ENCODE assay signal across 1 cellular context in the genomic region with DNA sequence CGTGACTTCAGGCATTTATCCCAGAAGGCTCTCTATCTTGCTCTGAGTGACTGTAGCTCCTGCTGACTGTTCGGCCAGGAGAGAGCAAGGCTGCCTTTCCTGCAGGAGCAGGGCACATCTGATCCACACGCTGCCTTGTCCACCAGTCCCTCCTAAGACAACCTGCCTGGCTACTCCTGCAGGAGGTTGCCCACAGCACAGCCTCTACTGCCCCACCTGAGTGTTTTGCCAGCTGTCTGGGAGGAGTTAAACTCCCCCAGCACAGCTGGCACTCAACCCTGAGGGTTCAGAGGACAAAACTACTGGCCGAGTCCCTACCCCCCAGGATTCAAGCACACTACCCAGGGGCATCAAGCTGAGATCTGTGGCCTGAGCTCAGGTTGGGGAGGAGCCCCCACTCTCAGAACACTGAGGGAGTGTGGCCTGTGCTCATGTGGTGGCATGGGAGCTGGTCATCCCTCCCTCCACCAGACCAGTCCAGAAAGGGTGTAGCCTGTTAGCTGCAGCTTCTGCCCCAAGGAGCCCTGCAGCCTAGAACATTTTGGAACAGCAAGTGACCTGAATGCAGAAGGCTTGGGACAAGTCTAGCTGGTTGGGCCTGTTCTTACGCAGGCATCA.
A peak's percentile ranks its signal among the peaks of the same experiment; 100 is the strongest.
TF ChIP-seq lines count a peak whose summit lies in the region.

No MANE protein-coding gene starts in this region.

TF ChIP-seq in HEK293, 187 proteins besides CTCF, POLR2A, EP300 and RAD21 (continued from another document):
- TF ChIP-seq, protein P1, sequence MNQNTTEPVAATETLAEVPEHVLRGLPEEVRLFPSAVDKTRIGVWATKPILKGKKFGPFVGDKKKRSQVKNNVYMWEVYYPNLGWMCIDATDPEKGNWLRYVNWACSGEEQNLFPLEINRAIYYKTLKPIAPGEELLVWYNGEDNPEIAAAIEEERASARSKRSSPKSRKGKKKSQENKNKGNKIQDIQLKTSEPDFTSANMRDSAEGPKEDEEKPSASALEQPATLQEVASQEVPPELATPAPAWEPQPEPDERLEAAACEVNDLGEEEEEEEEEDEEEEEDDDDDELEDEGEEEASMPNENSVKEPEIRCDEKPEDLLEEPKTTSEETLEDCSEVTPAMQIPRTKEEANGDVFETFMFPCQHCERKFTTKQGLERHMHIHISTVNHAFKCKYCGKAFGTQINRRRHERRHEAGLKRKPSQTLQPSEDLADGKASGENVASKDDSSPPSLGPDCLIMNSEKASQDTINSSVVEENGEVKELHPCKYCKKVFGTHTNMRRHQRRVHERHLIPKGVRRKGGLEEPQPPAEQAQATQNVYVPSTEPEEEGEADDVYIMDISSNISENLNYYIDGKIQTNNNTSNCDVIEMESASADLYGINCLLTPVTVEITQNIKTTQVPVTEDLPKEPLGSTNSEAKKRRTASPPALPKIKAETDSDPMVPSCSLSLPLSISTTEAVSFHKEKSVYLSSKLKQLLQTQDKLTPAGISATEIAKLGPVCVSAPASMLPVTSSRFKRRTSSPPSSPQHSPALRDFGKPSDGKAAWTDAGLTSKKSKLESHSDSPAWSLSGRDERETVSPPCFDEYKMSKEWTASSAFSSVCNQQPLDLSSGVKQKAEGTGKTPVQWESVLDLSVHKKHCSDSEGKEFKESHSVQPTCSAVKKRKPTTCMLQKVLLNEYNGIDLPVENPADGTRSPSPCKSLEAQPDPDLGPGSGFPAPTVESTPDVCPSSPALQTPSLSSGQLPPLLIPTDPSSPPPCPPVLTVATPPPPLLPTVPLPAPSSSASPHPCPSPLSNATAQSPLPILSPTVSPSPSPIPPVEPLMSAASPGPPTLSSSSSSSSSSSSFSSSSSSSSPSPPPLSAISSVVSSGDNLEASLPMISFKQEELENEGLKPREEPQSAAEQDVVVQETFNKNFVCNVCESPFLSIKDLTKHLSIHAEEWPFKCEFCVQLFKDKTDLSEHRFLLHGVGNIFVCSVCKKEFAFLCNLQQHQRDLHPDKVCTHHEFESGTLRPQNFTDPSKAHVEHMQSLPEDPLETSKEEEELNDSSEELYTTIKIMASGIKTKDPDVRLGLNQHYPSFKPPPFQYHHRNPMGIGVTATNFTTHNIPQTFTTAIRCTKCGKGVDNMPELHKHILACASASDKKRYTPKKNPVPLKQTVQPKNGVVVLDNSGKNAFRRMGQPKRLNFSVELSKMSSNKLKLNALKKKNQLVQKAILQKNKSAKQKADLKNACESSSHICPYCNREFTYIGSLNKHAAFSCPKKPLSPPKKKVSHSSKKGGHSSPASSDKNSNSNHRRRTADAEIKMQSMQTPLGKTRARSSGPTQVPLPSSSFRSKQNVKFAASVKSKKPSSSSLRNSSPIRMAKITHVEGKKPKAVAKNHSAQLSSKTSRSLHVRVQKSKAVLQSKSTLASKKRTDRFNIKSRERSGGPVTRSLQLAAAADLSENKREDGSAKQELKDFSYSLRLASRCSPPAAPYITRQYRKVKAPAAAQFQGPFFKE (tag by site-specific recombination; IDR thresholded peaks at IDR 0.05; ENCODE audit: borderline replicate concordance), result no peak
- TF ChIP-seq ZNF132 (tag by site-specific recombination; IDR thresholded peaks at IDR 0.05; ENCODE audit: borderline replicate concordance) (no peak), ZNF211 (tag by site-specific recombination; IDR thresholded peaks at IDR 0.05; ENCODE audit: low read depth) (no peak), ZIC2 (tag by site-specific recombination; IDR thresholded peaks at IDR 0.05) (peak; percentile 88), ZNF677 (tag by site-specific recombination; IDR thresholded peaks at IDR 0.05) (no peak), ZNF776 (tag by site-specific recombination; IDR thresholded peaks at IDR 0.05; ENCODE audit: borderline replicate concordance) (no peak), HOXA7 (CRISPR knock-in tag; IDR thresholded peaks at IDR 0.05; ENCODE audit: borderline replicate concordance) (no peak), ZNF2 (tag by site-specific recombination; IDR thresholded peaks at IDR 0.05) (no peak), TRIM28 (IDR thresholded peaks at IDR 0.05; ENCODE audit: borderline replicate concordance, low read length) (peak; percentile 50; the same call in 1 of the 2 replicates), ZNF76 (tag by site-specific recombination; IDR thresholded peaks at IDR 0.05; ENCODE audit: borderline replicate concordance, low read depth) (no peak), ZNF837 (tag by site-specific recombination; IDR thresholded peaks at IDR 0.05) (no peak), WT1 (tag by site-specific recombination; IDR thresholded peaks at IDR 0.05) (no peak)
- TF ChIP-seq, protein P2, sequence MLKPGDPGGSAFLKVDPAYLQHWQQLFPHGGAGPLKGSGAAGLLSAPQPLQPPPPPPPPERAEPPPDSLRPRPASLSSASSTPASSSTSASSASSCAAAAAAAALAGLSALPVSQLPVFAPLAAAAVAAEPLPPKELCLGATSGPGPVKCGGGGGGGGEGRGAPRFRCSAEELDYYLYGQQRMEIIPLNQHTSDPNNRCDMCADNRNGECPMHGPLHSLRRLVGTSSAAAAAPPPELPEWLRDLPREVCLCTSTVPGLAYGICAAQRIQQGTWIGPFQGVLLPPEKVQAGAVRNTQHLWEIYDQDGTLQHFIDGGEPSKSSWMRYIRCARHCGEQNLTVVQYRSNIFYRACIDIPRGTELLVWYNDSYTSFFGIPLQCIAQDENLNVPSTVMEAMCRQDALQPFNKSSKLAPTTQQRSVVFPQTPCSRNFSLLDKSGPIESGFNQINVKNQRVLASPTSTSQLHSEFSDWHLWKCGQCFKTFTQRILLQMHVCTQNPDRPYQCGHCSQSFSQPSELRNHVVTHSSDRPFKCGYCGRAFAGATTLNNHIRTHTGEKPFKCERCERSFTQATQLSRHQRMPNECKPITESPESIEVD (tag by site-specific recombination; IDR thresholded peaks at IDR 0.05), result no peak
- TF ChIP-seq, protein P3, sequence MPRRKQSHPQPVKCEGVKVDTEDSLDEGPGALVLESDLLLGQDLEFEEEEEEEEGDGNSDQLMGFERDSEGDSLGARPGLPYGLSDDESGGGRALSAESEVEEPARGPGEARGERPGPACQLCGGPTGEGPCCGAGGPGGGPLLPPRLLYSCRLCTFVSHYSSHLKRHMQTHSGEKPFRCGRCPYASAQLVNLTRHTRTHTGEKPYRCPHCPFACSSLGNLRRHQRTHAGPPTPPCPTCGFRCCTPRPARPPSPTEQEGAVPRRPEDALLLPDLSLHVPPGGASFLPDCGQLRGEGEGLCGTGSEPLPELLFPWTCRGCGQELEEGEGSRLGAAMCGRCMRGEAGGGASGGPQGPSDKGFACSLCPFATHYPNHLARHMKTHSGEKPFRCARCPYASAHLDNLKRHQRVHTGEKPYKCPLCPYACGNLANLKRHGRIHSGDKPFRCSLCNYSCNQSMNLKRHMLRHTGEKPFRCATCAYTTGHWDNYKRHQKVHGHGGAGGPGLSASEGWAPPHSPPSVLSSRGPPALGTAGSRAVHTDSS (tag by site-specific recombination; IDR thresholded peaks at IDR 0.05), result no peak
